In genomic region chr18:29549759-29550158, GRCh38 we compare ENCODE assay signal across 24 cellular contexts.
"Had no signal": no experiment of that assay in that cellular context is flagged by ENCODE, and none has a peak within 500 bp of the region (broad histone marks: within the 10 kb centered on the region; RNA-seq: fewer than 3 reads in every experiment).

No MANE protein-coding gene starts in this region.

- DNase-seq: colonic mucosa; cortex of kidney; dermis blood vessel endothelial cell; dorsolateral prefrontal cortex; effector CD4-positive, alpha-beta T cell; effector CD8-positive, alpha-beta T cell; effector memory CD4-positive, alpha-beta T cell; effector memory CD8-positive, alpha-beta T cell; endodermal cell; erythroblast; esophagus squamous epithelium; foreskin fibroblast; foreskin keratinocyte; foreskin melanocyte; gastrocnemius medialis; glutamatergic neuron; head of caudate nucleus; heart right ventricle had no signal

- H3K27me3 ChIP-seq: colonic mucosa, dorsolateral prefrontal cortex, esophagus muscularis mucosa, esophagus squamous epithelium, foreskin keratinocyte, gastrocnemius medialis, gastroesophageal sphincter, heart left ventricle, heart right ventricle had no signal

- H3K4me1 ChIP-seq: colonic mucosa, esophagus muscularis mucosa, esophagus squamous epithelium, foreskin keratinocyte, gastrocnemius medialis, gastroesophageal sphincter, heart left ventricle, heart right ventricle had no signal

- ATAC-seq: effector memory CD8-positive, alpha-beta T cell; esophagus mucosa; foreskin keratinocyte; gastrocnemius medialis; gastroesophageal sphincter; heart left ventricle; heart right ventricle had no signal

- H3K4me3 ChIP-seq: colonic mucosa, coronary artery, dorsolateral prefrontal cortex, esophagus muscularis mucosa, esophagus squamous epithelium, gastrocnemius medialis, gastroesophageal sphincter, heart left ventricle, heart right ventricle had no signal

- H3K9me3 ChIP-seq: colonic mucosa, esophagus muscularis mucosa, esophagus squamous epithelium, gastrocnemius medialis had no signal

- H3K27ac ChIP-seq: colonic mucosa, coronary artery, dorsolateral prefrontal cortex, epithelial cell of prostate, esophagus muscularis mucosa, esophagus squamous epithelium, foreskin keratinocyte, gastrocnemius medialis, gastroesophageal sphincter, heart left ventricle, heart right ventricle had no signal

- H3K36me3 ChIP-seq: colonic mucosa, esophagus muscularis mucosa, esophagus squamous epithelium, gastrocnemius medialis, gastroesophageal sphincter, heart left ventricle, heart right ventricle had no signal
